In the genomic region with DNA sequence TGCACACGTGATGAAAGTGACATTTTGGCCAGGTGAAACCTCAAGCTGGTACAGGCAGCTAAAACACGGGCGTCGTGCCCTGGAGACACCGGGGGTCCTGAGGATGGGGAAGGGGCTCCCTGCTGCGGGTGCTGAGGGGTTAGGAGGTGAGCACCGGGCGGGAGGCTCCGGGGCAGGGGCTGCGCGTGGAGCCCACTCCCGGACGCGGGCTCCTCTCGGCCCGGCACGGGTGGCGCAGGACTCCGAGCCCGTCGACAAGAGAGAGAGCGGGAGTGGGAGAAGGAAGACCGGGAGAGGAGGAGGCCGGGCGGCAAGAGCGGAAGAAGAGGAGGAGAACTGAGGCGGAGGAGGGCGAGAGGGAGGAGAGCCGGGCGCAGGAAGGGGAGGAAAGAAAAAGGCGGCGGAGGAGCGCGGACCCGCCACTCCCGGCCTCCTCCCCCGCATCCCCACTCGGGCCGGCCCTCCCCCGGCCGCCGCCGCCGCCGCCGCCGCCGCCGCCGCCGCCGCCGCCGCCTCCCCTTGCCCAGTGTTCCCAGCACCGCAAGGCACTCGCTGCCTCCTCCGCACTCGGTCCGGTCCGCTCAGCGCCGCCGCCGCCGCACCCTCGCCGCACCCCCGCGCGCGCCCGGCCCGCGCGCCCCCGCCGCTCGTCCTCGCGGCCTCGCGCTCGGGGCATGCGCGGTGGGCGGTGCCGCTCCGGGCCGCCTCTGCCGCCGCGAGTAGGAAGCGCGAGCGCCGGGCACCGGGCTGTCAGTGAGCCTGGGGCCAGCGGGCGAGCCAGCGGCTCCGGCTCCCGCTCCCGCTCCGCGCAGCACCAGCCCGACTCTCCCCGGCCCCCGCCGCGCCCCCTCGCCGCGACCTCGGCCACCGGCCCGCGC, we compare ENCODE assay signal across 8 cellular contexts. TPM values are rescaled to one million over a fixed set of nuclear protein-coding genes. Genes with fewer than 3 reads are reported as not detected.
A peak's percentile ranks its signal among the peaks of the same experiment; 100 is the strongest.
DNase-seq lines count a peak whose midpoint lies in the region; ATAC-seq, FAIRE-seq and TF ChIP-seq lines count a peak whose summit lies in the region.

A gene (plus strand): TSS at position 750 of the 878 bp plus-strand sequence.

- H3K27ac ChIP-seq in KOPT-K1 (ENCODE audit: low read depth, low read length, poor library complexity, severe bottlenecking) (peak within 1 kb of the TSS; percentile 80), left ventricle myocardium inferior (replicated peaks) (peak within 1 kb of the TSS; percentile 82)

- H3K9me3 ChIP-seq in KOPT-K1 (ENCODE audit: insufficient read depth, low read length, poor library complexity, severe bottlenecking) (no peaks in the 10 kb centered on the region), left ventricle myocardium inferior (replicated peaks) (no peaks in the 10 kb centered on the region)

- peaks cover 10% of the 10 kb centered on the region for H3K36me3 ChIP-seq in KOPT-K1 (ENCODE audit: insufficient read depth, low read length)
- H3K36me3 ChIP-seq in left ventricle myocardium inferior = no peaks in the 10 kb centered on the region

- TF ChIP-seq CTCF in left ventricle myocardium inferior (IDR thresholded peaks at IDR 0.05; ENCODE audit: borderline replicate concordance) (no peak), progenitor cell of endocrine pancreas (IDR thresholded peaks at IDR 0.05; ENCODE audit: unreplicated experiment) (no peak)

- DNase-seq in D341Med (ENCODE audit: low spot score) = peak; percentile 94
- DNase-seq in amniotic stem cell (lab: John Stamatoyannopoulos, UW) = peak; percentile 49
- peak; percentile 77 for DNase-seq in left ventricle myocardium inferior
- peak; percentile 53 for DNase-seq in progenitor cell of endocrine pancreas (ENCODE audit: low spot score, unreplicated experiment)
- DNase-seq in urothelium cell line (ENCODE audit: low spot score) = peak; percentile 96

- H3K9me3 Mint-ChIP-seq in progenitor cell of endocrine pancreas (ENCODE audit: low read depth) = no peaks in the 10 kb centered on the region

- peak; percentile 74 for ATAC-seq in GM21528 (IDR thresholded peaks at IDR 0.05; ENCODE audit: low FRiP score, unreplicated experiment)

- H3K4me3 ChIP-seq in left ventricle myocardium inferior = peak within 1 kb of the TSS; percentile 87

- peak within 1 kb of the TSS; percentile 92 for H3K4me3 Mint-ChIP-seq in progenitor cell of endocrine pancreas (ENCODE audit: low read depth)

- H3K27ac Mint-ChIP-seq in progenitor cell of endocrine pancreas = peak within 1 kb of the TSS; percentile 69

- no peaks in the 10 kb centered on the region for H3K27me3 ChIP-seq in left ventricle myocardium inferior (ENCODE audit: low read depth)

- intact Hi-C loops in T-helper 1 cell treated with Interleukin-12 subunit alpha and Interleukin-12 subunit beta and Interleukin-4 antibody, amounts not matched to agents 30 ng/mL and 1 ng/mL, for 36 hours (cut with micrococcal nuclease) = loop anchor here (2.0 to 5.0 kb wide), 3 partner anchors 110 to 371 kb away; a partner anchor contains a TSS
- intact Hi-C loops in left ventricle myocardium inferior (cut with micrococcal nuclease) = no loop called here

- peaks cover 48% of the 10 kb centered on the region for H3K27me3 Mint-ChIP-seq in progenitor cell of endocrine pancreas

- H3K4me1 ChIP-seq in left ventricle myocardium inferior = peaks cover 27% of the 10 kb centered on the region

- no peaks in the 10 kb centered on the region for H3K36me3 Mint-ChIP-seq in progenitor cell of endocrine pancreas (ENCODE audit: insufficient read depth)

- peaks cover 12% of the 10 kb centered on the region for H3K4me1 Mint-ChIP-seq in progenitor cell of endocrine pancreas (ENCODE audit: low read depth)

- no peak for FAIRE-seq in urothelium cell line (lab: Jason Lieb, UNC)

RNA-seq across cellular contexts. Expression of the gene that starts here (rescaled TPM):
- 132 and 134 TPM in 2 replicates for total RNA-seq in T-helper 1 cell treated with Interleukin-12 subunit alpha and Interleukin-12 subunit beta and Interleukin-4 antibody, amounts not matched to agents 30 ng/mL and 1 ng/mL, for 36 hours
- total RNA-seq in left ventricle myocardium inferior (5.6 TPM), progenitor cell of endocrine pancreas (14.7 and 16.4 TPM in 2 replicates)

Comparison
In these comparisons a context has a peak if more than half of its experiments do, and no peak if none do; other contexts are left out.
1. Peak in every context shown above with its lines: DNase-seq, ATAC-seq, H3K4me3 ChIP-seq and H3K27ac ChIP-seq.